ENCODE assay signal across 18 cellular contexts in the genomic region with DNA sequence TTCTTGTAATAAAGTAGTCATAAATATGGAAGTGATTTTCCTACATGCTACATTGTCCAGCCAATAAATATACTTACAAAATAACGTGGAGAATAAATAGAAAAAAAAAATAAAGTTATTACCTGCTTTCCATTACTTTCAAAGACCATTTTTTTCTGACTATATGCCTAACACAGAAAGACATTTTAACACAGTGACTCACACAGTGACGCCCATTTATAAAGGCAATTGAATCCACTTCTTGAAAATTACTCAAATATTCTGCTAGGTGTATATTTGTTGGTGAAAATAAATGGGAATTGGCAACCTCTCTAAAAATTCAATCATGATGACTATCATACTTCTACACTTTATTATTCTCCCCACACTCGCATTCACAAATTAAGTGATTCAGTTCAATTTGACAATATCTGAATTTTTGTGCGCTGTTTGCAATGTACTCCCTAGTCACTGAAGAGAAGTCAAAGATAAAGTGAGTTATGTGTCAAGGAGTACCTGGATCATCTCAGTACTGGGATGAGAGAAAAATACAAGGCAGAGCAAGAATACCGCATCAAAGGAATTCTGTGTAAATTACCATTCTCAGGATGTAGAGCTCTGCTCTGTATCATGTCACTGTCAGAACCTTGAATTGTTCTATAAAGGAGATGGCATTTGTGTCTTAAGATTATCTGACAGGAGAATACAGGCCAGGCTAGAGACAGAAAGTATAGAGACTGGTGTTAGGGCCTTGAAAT.
"Had no signal": no experiment of that assay in that cellular context is flagged by ENCODE, and none has a peak within 500 bp of the region (broad histone marks: within the 10 kb centered on the region; RNA-seq: fewer than 3 reads in every experiment).

No MANE protein-coding gene starts in this region.

- H3K4me3 ChIP-seq: ascending aorta, lower lobe of right lung, prostate gland, right atrium auricular region, transverse colon had no signal

- H3K9me3 Mint-ChIP-seq: nephron progenitor cell; T-helper 2 cell treated with Interferon-gamma antibody and Interleukin-4, amounts not matched to agents 5 μg/mL and 100 μg/mL, for 36 hours had no signal

- DNase-seq: activated CD4-positive, alpha-beta T cell treated with anti-CD3 and anti-CD28 coated beads, Interleukin-2, amount 50 U/mL, for 4 hours; activated effector memory CD4-positive, alpha-beta T cell treated with anti-CD3 and anti-CD28 coated beads, Interleukin-2, amount 50 U/mL, for 16 hours; activated naive CD4-positive, alpha-beta T cell treated with anti-CD3 and anti-CD28 coated beads, Interleukin-2, amount 50 U/mL, for 16 hours; activated T-cell treated with anti-CD3 and anti-CD28 coated beads, Interleukin-2, amount 50 U/mL, for 72 hours; dermis blood vessel endothelial cell; effector memory CD4-positive, alpha-beta T cell; hippocampal formation; lower lobe of right lung; nephron progenitor cell; occipital lobe; stimulated activated CD4-positive, alpha-beta T cell treated with anti-CD3 and anti-CD28 coated beads, Interleukin-2, amount 100 ng/mL, for 24 hours; stimulated activated naive CD8-positive, alpha-beta T cell treated with anti-CD3 and anti-CD28 coated beads, Interleukin-15, Interleukin-2, amounts not matched to agents 100 U/mL and 50 U/mL, for 24 hours; transverse colon had no signal

- H3K27ac ChIP-seq: ascending aorta, lower lobe of right lung, prostate gland, right atrium auricular region, transverse colon had no signal

- H3K36me3 ChIP-seq: ascending aorta, lower lobe of right lung, prostate gland, right atrium auricular region, transverse colon had no signal

- H3K4me3 Mint-ChIP-seq: activated T-cell treated with anti-CD3 and anti-CD28 coated beads, Interleukin-2, amount 50 U/mL, for 72 hours; nephron progenitor cell; T-helper 2 cell treated with Interferon-gamma antibody and Interleukin-4, amounts not matched to agents 5 μg/mL and 100 μg/mL, for 36 hours had no signal

- FAIRE-seq: TTC549 had no signal

- ATAC-seq: activated T-cell treated with anti-CD3 and anti-CD28 coated beads, Interleukin-2, amount 50 U/mL, for 72 hours; lower lobe of right lung; stimulated activated naive CD8-positive, alpha-beta T cell treated with anti-CD3 and anti-CD28 coated beads, Interleukin-15, Interleukin-2, amounts not matched to agents 100 U/mL and 50 U/mL, for 24 hours had no signal

- H3K27me3 ChIP-seq: ascending aorta, right atrium auricular region, transverse colon had no signal

- H3K4me1 ChIP-seq: ascending aorta, lower lobe of right lung, prostate gland, right atrium auricular region, transverse colon had no signal

- H3K9me3 ChIP-seq: ascending aorta, lower lobe of right lung, prostate gland, right atrium auricular region, transverse colon had no signal

- H3K27ac Mint-ChIP-seq: activated T-cell treated with anti-CD3 and anti-CD28 coated beads, Interleukin-2, amount 50 U/mL, for 72 hours; nephron progenitor cell; T-helper 2 cell treated with Interferon-gamma antibody and Interleukin-4, amounts not matched to agents 5 μg/mL and 100 μg/mL, for 36 hours had no signal
